Comparison of ENCODE assay signal across 1 cellular context in the genomic region with DNA sequence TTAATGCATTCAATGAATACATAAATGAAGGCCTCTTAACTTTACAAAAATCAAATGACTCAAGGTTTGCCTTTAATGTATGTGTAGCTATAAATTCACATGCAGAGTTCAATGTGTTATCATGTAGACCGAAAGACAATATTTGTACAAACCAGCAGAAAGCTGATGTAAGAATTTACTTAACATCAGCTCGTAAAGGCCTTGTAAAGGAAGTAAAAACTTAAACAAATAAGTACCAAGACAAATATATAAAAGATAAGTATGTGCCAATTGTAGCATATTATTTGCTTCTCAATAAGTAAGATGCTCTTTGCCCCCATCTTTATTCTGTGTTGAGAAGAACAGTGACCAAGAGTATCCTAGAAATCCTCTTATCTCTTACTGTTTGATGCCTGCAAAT.
TF ChIP-seq lines count a peak whose summit lies in the region.

No MANE protein-coding gene starts in this region.

TF ChIP-seq in HepG2, 621 proteins besides CTCF, POLR2A, EP300 and RAD21 (continued from another document):
- TF ChIP-seq, protein P1, sequence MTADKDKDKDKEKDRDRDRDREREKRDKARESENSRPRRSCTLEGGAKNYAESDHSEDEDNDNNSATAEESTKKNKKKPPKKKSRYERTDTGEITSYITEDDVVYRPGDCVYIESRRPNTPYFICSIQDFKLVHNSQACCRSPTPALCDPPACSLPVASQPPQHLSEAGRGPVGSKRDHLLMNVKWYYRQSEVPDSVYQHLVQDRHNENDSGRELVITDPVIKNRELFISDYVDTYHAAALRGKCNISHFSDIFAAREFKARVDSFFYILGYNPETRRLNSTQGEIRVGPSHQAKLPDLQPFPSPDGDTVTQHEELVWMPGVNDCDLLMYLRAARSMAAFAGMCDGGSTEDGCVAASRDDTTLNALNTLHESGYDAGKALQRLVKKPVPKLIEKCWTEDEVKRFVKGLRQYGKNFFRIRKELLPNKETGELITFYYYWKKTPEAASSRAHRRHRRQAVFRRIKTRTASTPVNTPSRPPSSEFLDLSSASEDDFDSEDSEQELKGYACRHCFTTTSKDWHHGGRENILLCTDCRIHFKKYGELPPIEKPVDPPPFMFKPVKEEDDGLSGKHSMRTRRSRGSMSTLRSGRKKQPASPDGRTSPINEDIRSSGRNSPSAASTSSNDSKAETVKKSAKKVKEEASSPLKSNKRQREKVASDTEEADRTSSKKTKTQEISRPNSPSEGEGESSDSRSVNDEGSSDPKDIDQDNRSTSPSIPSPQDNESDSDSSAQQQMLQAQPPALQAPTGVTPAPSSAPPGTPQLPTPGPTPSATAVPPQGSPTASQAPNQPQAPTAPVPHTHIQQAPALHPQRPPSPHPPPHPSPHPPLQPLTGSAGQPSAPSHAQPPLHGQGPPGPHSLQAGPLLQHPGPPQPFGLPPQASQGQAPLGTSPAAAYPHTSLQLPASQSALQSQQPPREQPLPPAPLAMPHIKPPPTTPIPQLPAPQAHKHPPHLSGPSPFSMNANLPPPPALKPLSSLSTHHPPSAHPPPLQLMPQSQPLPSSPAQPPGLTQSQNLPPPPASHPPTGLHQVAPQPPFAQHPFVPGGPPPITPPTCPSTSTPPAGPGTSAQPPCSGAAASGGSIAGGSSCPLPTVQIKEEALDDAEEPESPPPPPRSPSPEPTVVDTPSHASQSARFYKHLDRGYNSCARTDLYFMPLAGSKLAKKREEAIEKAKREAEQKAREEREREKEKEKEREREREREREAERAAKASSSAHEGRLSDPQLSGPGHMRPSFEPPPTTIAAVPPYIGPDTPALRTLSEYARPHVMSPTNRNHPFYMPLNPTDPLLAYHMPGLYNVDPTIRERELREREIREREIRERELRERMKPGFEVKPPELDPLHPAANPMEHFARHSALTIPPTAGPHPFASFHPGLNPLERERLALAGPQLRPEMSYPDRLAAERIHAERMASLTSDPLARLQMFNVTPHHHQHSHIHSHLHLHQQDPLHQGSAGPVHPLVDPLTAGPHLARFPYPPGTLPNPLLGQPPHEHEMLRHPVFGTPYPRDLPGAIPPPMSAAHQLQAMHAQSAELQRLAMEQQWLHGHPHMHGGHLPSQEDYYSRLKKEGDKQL (CRISPR knock-in tag; IDR thresholded peaks at IDR 0.05; ENCODE audit: low read depth) = peak; percentile 58; the same call in 1 of the 2 replicates
- TF ChIP-seq ZNF724P (CRISPR knock-in tag; IDR thresholded peaks at IDR 0.05; ENCODE audit: borderline replicate concordance) (no peak), BCL6 (CRISPR knock-in tag; IDR thresholded peaks at IDR 0.05) (0 out of 2 replicates have a peak, but pooled peaks have one; percentile 36), TAF15 (IDR thresholded peaks at IDR 0.05; ENCODE audit: low read depth, low read length, poor library complexity, severe bottlenecking) (no peak), TP53 (CRISPR knock-in tag; conservative IDR thresholded peaks at IDR 0.05) (no peak), NR2F2 (IDR thresholded peaks at IDR 0.05; ENCODE audit: borderline replicate concordance, low read depth) (peak; percentile 53; the same call in 1 of the 2 replicates), NR2F6 (IDR thresholded peaks at IDR 0.05) (peak; percentile 53), NR2F6 (CRISPR knock-in tag; IDR thresholded peaks at IDR 0.05) (no peak), SOX13 (IDR thresholded peaks at IDR 0.05) (no peak), SOX13 (CRISPR knock-in tag; conservative IDR thresholded peaks at IDR 0.05 in 1 of 2, IDR thresholded peaks at IDR 0.05 in 1 of 2) (peak in 1 of 2 experiments; percentile 26; a peak in 1 of 4 replicates), FOXA3 (CRISPR knock-in tag; IDR thresholded peaks at IDR 0.05) (0 out of 2 replicates have a peak, but pooled peaks have one; percentile 33), HDAC1 (CRISPR knock-in tag; IDR thresholded peaks at IDR 0.05) (no peak), FOXA1 (IDR thresholded peaks at IDR 0.05) (no peak), FOXA1 (CRISPR knock-in tag; IDR thresholded peaks at IDR 0.05) (peak; percentile 43; the same call in 1 of the 2 replicates)
- TF ChIP-seq, protein P2, sequence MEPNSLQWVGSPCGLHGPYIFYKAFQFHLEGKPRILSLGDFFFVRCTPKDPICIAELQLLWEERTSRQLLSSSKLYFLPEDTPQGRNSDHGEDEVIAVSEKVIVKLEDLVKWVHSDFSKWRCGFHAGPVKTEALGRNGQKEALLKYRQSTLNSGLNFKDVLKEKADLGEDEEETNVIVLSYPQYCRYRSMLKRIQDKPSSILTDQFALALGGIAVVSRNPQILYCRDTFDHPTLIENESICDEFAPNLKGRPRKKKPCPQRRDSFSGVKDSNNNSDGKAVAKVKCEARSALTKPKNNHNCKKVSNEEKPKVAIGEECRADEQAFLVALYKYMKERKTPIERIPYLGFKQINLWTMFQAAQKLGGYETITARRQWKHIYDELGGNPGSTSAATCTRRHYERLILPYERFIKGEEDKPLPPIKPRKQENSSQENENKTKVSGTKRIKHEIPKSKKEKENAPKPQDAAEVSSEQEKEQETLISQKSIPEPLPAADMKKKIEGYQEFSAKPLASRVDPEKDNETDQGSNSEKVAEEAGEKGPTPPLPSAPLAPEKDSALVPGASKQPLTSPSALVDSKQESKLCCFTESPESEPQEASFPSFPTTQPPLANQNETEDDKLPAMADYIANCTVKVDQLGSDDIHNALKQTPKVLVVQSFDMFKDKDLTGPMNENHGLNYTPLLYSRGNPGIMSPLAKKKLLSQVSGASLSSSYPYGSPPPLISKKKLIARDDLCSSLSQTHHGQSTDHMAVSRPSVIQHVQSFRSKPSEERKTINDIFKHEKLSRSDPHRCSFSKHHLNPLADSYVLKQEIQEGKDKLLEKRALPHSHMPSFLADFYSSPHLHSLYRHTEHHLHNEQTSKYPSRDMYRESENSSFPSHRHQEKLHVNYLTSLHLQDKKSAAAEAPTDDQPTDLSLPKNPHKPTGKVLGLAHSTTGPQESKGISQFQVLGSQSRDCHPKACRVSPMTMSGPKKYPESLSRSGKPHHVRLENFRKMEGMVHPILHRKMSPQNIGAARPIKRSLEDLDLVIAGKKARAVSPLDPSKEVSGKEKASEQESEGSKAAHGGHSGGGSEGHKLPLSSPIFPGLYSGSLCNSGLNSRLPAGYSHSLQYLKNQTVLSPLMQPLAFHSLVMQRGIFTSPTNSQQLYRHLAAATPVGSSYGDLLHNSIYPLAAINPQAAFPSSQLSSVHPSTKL (CRISPR knock-in tag; IDR thresholded peaks at IDR 0.05) = peak; percentile 34; the same call in 1 of the 2 replicates
- TF ChIP-seq, protein P3, sequence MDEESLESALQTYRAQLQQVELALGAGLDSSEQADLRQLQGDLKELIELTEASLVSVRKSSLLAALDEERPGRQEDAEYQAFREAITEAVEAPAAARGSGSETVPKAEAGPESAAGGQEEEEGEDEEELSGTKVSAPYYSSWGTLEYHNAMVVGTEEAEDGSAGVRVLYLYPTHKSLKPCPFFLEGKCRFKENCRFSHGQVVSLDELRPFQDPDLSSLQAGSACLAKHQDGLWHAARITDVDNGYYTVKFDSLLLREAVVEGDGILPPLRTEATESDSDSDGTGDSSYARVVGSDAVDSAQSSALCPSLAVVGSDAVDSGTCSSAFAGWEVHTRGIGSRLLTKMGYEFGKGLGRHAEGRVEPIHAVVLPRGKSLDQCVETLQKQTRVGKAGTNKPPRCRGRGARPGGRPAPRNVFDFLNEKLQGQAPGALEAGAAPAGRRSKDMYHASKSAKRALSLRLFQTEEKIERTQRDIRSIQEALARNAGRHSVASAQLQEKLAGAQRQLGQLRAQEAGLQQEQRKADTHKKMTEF (CRISPR knock-in tag; IDR thresholded peaks at IDR 0.05) = peak; percentile 47; the same call in 1 of the 2 replicates
- TF ChIP-seq, protein P4, sequence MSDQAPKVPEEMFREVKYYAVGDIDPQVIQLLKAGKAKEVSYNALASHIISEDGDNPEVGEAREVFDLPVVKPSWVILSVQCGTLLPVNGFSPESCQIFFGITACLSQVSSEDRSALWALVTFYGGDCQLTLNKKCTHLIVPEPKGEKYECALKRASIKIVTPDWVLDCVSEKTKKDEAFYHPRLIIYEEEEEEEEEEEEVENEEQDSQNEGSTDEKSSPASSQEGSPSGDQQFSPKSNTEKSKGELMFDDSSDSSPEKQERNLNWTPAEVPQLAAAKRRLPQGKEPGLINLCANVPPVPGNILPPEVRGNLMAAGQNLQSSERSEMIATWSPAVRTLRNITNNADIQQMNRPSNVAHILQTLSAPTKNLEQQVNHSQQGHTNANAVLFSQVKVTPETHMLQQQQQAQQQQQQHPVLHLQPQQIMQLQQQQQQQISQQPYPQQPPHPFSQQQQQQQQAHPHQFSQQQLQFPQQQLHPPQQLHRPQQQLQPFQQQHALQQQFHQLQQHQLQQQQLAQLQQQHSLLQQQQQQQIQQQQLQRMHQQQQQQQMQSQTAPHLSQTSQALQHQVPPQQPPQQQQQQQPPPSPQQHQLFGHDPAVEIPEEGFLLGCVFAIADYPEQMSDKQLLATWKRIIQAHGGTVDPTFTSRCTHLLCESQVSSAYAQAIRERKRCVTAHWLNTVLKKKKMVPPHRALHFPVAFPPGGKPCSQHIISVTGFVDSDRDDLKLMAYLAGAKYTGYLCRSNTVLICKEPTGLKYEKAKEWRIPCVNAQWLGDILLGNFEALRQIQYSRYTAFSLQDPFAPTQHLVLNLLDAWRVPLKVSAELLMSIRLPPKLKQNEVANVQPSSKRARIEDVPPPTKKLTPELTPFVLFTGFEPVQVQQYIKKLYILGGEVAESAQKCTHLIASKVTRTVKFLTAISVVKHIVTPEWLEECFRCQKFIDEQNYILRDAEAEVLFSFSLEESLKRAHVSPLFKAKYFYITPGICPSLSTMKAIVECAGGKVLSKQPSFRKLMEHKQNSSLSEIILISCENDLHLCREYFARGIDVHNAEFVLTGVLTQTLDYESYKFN (CRISPR knock-in tag; conservative IDR thresholded peaks at IDR 0.05) = 0 out of 2 replicates have a peak, but pooled peaks have one; percentile 20
- TF ChIP-seq, protein P5, sequence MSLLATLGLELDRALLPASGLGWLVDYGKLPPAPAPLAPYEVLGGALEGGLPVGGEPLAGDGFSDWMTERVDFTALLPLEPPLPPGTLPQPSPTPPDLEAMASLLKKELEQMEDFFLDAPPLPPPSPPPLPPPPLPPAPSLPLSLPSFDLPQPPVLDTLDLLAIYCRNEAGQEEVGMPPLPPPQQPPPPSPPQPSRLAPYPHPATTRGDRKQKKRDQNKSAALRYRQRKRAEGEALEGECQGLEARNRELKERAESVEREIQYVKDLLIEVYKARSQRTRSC (CRISPR knock-in tag; IDR thresholded peaks at IDR 0.05; ENCODE audit: low read depth) = no peak
- TF ChIP-seq, protein P6, sequence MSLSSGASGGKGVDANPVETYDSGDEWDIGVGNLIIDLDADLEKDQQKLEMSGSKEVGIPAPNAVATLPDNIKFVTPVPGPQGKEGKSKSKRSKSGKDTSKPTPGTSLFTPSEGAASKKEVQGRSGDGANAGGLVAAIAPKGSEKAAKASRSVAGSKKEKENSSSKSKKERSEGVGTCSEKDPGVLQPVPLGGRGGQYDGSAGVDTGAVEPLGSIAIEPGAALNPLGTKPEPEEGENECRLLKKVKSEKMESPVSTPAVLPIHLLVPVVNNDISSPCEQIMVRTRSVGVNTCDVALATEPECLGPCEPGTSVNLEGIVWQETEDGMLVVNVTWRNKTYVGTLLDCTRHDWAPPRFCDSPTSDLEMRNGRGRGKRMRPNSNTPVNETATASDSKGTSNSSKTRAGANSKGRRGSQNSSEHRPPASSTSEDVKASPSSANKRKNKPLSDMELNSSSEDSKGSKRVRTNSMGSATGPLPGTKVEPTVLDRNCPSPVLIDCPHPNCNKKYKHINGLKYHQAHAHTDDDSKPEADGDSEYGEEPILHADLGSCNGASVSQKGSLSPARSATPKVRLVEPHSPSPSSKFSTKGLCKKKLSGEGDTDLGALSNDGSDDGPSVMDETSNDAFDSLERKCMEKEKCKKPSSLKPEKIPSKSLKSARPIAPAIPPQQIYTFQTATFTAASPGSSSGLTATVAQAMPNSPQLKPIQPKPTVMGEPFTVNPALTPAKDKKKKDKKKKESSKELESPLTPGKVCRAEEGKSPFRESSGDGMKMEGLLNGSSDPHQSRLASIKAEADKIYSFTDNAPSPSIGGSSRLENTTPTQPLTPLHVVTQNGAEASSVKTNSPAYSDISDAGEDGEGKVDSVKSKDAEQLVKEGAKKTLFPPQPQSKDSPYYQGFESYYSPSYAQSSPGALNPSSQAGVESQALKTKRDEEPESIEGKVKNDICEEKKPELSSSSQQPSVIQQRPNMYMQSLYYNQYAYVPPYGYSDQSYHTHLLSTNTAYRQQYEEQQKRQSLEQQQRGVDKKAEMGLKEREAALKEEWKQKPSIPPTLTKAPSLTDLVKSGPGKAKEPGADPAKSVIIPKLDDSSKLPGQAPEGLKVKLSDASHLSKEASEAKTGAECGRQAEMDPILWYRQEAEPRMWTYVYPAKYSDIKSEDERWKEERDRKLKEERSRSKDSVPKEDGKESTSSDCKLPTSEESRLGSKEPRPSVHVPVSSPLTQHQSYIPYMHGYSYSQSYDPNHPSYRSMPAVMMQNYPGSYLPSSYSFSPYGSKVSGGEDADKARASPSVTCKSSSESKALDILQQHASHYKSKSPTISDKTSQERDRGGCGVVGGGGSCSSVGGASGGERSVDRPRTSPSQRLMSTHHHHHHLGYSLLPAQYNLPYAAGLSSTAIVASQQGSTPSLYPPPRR (CRISPR knock-in tag; IDR thresholded peaks at IDR 0.05; ENCODE audit: borderline replicate concordance) = peak; percentile 83
